6 cellular contexts compared by ENCODE assay signal in the genomic region with DNA sequence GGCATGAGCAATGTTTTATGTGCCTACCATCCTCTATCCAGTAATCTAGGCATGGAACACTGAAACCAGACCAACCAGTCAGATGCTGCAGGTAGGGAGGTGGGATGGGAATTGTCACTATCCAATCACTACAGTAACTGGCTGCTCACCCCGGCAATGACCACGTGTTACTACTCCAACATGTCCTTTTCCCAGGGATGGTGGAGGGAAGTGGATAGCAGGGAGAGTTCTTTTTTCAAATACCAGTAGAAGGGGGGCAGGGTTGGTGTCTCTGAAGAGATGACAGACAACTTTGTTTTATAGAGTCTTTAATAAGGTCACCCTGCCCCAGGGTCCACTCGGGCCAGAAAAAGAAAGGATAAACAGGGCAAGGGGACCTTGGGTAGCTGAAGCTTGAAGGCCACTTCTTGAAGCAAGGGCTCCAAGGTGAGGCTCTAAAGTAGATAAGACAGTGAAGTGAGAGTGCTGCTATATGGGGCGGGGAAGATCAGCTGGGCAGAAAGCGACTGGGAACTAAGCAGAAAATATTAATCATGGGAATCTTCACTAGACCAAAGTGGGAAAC. TPM values are rescaled to one million over a fixed set of nuclear protein-coding genes. Genes with fewer than 3 reads are reported as not detected.
DNase-seq lines count a peak whose midpoint lies in the region; ATAC-seq, FAIRE-seq and TF ChIP-seq lines count a peak whose summit lies in the region.

No MANE protein-coding gene starts in this region.

- no peak overlapping the region for H3K4me3 ChIP-seq in A549

- TF ChIP-seq EP300 in A549 (IDR thresholded peaks at IDR 0.05): no peak

- no peak for TF ChIP-seq CTCF in A549 (IDR thresholded peaks at IDR 0.05)

- POLR2A ChIA-PET in A549 (lab: Yijun Ruan, JAX): interaction anchor here (0.5 to 3.7 kb wide), 8 partner anchors 10 to 230 kb away, joined by 3 to 36 read pairs (median 6); a partner anchor contains a TSS

- H3K4me2 ChIP-seq in A549: peak overlapping the region; percentile 97

- no peak for FAIRE-seq in A549 (lab: Jason Lieb, UNC)

- CTCF ChIA-PET in A549 (lab: Yijun Ruan, JAX): interaction anchor here (0.9 to 4.3 kb wide), 15 partner anchors 8 to 115 kb away, joined by 3 to 24 read pairs (median 11); a partner anchor contains a TSS

- H3K4me1 ChIP-seq in A549: peaks cover 37% of the 10 kb centered on the region

- TF ChIP-seq RAD21 in A549 (conservative IDR thresholded peaks at IDR 0.05 in 1 of 2, IDR thresholded peaks at IDR 0.05 in 1 of 2): no peak

- H3K27ac ChIP-seq in A549: peak overlapping the region; percentile 84 to 92

- ATAC-seq in A549 (peak; percentile 13 to 25; a peak in 3 of 6 replicates), SK-N-SH treated with all-trans-retinoic acid at 6 μM for 48 hours (peak; percentile 10), GM21529 (IDR thresholded peaks at IDR 0.05; ENCODE audit: unreplicated experiment) (no peak)

- DNase-seq in A549 (ENCODE audit: low read depth in 1 of 2, low spot score in 1 of 2) (no peak), iPS-NIHi7 (ENCODE audit: extremely low spot score) (peak; percentile 30), DMS 273 treated with DMSO at 0.1 percent for 48 hours (lab: John Stamatoyannopoulos, UW) (no peak), midbrain (lab: John Stamatoyannopoulos, UW) (no peak)

- no peaks in the 10 kb centered on the region for H3K9me3 ChIP-seq in A549

- 53% methylated on average over 5 of the region's 5 CpGs for WGBS in A549 (ENCODE audit: missing lambda C conversion rate)

- no peak for TF ChIP-seq POLR2A in A549 (IDR thresholded peaks at IDR 0.05; ENCODE audit: low read length)

TF ChIP-seq in A549, 52 proteins besides CTCF, POLR2A, EP300 and RAD21:
- TF ChIP-seq ZNF302 (CRISPR knock-in tag; IDR thresholded peaks at IDR 0.05) (no peak), HDAC2 (IDR thresholded peaks at IDR 0.05) (no peak), EHMT2 (IDR thresholded peaks at IDR 0.05; ENCODE audit: low read depth) (no peak), CEBPB (IDR thresholded peaks at IDR 0.05) (no peak), ZFP36 (IDR thresholded peaks at IDR 0.05; ENCODE audit: borderline replicate concordance, partially characterized antibody) (no peak), CHD2 (IDR thresholded peaks at IDR 0.05; ENCODE audit: low read length, partially characterized antibody) (no peak), FOSL2 (IDR thresholded peaks at IDR 0.05) (no peak), FOSL2 (CRISPR knock-in tag; IDR thresholded peaks at IDR 0.05) (no peak), GATA3 (IDR thresholded peaks at IDR 0.05; ENCODE audit: borderline replicate concordance) (no peak), RCOR1 (IDR thresholded peaks at IDR 0.05; ENCODE audit: low read depth, low read length) (no peak), MYC (IDR thresholded peaks at IDR 0.05; ENCODE audit: borderline replicate concordance, low read length) (no peak)
- TF ChIP-seq, protein P1, sequence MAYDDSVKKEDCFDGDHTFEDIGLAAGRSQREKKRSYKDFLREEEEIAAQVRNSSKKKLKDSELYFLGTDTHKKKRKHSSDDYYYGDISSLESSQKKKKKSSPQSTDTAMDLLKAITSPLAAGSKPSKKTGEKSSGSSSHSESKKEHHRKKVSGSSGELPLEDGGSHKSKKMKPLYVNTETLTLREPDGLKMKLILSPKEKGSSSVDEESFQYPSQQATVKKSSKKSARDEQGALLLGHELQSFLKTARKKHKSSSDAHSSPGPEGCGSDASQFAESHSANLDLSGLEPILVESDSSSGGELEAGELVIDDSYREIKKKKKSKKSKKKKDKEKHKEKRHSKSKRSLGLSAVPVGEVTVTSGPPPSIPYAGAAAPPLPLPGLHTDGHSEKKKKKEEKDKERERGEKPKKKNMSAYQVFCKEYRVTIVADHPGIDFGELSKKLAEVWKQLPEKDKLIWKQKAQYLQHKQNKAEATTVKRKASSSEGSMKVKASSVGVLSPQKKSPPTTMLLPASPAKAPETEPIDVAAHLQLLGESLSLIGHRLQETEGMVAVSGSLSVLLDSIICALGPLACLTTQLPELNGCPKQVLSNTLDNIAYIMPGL (CRISPR knock-in tag; IDR thresholded peaks at IDR 0.05; ENCODE audit: borderline replicate concordance): no peak

TF ChIP-seq in SK-N-SH treated with all-trans-retinoic acid at 6 μM for 48 hours, 23 proteins besides CTCF, POLR2A, EP300 and RAD21 (continues in another document):
- TF ChIP-seq ZFP30 (CRISPR knock-in tag; IDR thresholded peaks at IDR 0.05): no peak
- TF ChIP-seq GLIS3 (CRISPR knock-in tag; IDR thresholded peaks at IDR 0.05): no peak
- TF ChIP-seq, protein P2, sequence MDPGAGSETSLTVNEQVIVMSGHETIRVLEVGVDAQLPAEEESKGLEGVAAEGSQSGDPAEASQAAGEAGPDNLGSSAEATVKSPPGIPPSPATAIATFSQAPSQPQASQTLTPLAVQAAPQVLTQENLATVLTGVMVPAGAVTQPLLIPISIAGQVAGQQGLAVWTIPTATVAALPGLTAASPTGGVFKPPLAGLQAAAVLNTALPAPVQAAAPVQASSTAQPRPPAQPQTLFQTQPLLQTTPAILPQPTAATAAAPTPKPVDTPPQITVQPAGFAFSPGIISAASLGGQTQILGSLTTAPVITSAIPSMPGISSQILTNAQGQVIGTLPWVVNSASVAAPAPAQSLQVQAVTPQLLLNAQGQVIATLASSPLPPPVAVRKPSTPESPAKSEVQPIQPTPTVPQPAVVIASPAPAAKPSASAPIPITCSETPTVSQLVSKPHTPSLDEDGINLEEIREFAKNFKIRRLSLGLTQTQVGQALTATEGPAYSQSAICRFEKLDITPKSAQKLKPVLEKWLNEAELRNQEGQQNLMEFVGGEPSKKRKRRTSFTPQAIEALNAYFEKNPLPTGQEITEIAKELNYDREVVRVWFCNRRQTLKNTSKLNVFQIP (CRISPR knock-in tag; IDR thresholded peaks at IDR 0.05; ENCODE audit: borderline replicate concordance, low read depth): no peak
- TF ChIP-seq TOX (CRISPR knock-in tag; IDR thresholded peaks at IDR 0.05; ENCODE audit: borderline replicate concordance): no peak
- TF ChIP-seq TCF4 (CRISPR knock-in tag; IDR thresholded peaks at IDR 0.05; ENCODE audit: borderline replicate concordance): no peak
- TF ChIP-seq ZNF70 (CRISPR knock-in tag; IDR thresholded peaks at IDR 0.05): no peak
- TF ChIP-seq ZFP3 (CRISPR knock-in tag; IDR thresholded peaks at IDR 0.05): no peak
- TF ChIP-seq ESRRG (CRISPR knock-in tag; IDR thresholded peaks at IDR 0.05): no peak
- no peak for TF ChIP-seq PPARA (CRISPR knock-in tag; IDR thresholded peaks at IDR 0.05; ENCODE audit: borderline replicate concordance)
- TF ChIP-seq, protein P3, sequence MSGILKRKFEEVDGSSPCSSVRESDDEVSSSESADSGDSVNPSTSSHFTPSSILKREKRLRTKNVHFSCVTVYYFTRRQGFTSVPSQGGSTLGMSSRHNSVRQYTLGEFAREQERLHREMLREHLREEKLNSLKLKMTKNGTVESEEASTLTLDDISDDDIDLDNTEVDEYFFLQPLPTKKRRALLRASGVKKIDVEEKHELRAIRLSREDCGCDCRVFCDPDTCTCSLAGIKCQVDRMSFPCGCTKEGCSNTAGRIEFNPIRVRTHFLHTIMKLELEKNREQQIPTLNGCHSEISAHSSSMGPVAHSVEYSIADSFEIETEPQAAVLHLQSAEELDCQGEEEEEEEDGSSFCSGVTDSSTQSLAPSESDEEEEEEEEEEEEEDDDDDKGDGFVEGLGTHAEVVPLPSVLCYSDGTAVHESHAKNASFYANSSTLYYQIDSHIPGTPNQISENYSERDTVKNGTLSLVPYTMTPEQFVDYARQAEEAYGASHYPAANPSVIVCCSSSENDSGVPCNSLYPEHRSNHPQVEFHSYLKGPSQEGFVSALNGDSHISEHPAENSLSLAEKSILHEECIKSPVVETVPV (CRISPR knock-in tag; IDR thresholded peaks at IDR 0.05): no peak
- TF ChIP-seq ZNF565 (CRISPR knock-in tag; conservative IDR thresholded peaks at IDR 0.05; ENCODE audit: low read depth): no peak
- TF ChIP-seq BACH2 (CRISPR knock-in tag; IDR thresholded peaks at IDR 0.05; ENCODE audit: borderline replicate concordance): no peak
- no peak for TF ChIP-seq ZNF8 (CRISPR knock-in tag; IDR thresholded peaks at IDR 0.05)
- no peak for TF ChIP-seq RARB (CRISPR knock-in tag; IDR thresholded peaks at IDR 0.05)
- TF ChIP-seq ZC3H10 (CRISPR knock-in tag; IDR thresholded peaks at IDR 0.05): no peak

RNA-seq across cellular contexts. Expression of a gene that starts 14.7 kb away (rescaled TPM):
- polyA plus RNA-seq in A549 (2011; rRNA removed) (4.8 and 4.9 TPM in 2 replicates), A549 (2017; fragmentation: RNase III; extraction: RNeasy Plus Mini Kit Qiagen cat#74134 plus additional on column Dnase treatment) (5.0 to 5.3 TPM (median 5.1 TPM) in 3 replicates)
- 13.4 and 15.7 TPM in 2 replicates for polyA plus RNA-seq in A549 (2012; cell fraction: cytosol; rRNA removed)
- polyA plus RNA-seq in A549 (2012; cell fraction: nucleus; rRNA removed): 158 and 162 TPM in 2 replicates
- 3.9 and 8.1 TPM in 2 replicates for polyA minus RNA-seq in A549 (2011; rRNA and poly(A)+ RNA removed)

RNA-seq across cellular contexts. Expression of a gene that starts 22.9 kb away (rescaled TPM):
- polyA plus RNA-seq in A549 (2011; rRNA removed) (126 and 140 TPM in 2 replicates), A549 (2017; fragmentation: RNase III; extraction: RNeasy Plus Mini Kit Qiagen cat#74134 plus additional on column Dnase treatment) (144 to 150 TPM (median 147 TPM) in 3 replicates)
- polyA plus RNA-seq in A549 (2012; cell fraction: cytosol; rRNA removed): 82.3 and 85.6 TPM in 2 replicates
- polyA plus RNA-seq in A549 (2012; cell fraction: nucleus; rRNA removed): 244 and 317 TPM in 2 replicates
- polyA minus RNA-seq in A549 (2011; rRNA and poly(A)+ RNA removed): 106 and 121 TPM in 2 replicates

RNA-seq across cellular contexts. Expression of a gene that starts 23.2 kb away (rescaled TPM):
- polyA plus RNA-seq in A549 (2011; rRNA removed) (82.5 and 107 TPM in 2 replicates), A549 (2017; fragmentation: RNase III; extraction: RNeasy Plus Mini Kit Qiagen cat#74134 plus additional on column Dnase treatment) (94.8 to 102 TPM (median 99.2 TPM) in 3 replicates)
- polyA plus RNA-seq in A549 (2012; cell fraction: cytosol; rRNA removed): 53.1 and 63.1 TPM in 2 replicates
- polyA plus RNA-seq in A549 (2012; cell fraction: nucleus; rRNA removed): 21.8 and 29.1 TPM in 2 replicates
- 69.8 and 95.8 TPM in 2 replicates for polyA minus RNA-seq in A549 (2011; rRNA and poly(A)+ RNA removed)

RNA-seq across cellular contexts. Expression of a gene that starts 30.0 kb away (rescaled TPM):
- polyA plus RNA-seq in A549 (2011; rRNA removed): not detected in 2 replicates
- polyA plus RNA-seq in A549 (2012; cell fraction: cytosol; rRNA removed): not detected in 2 replicates
- not detected in 2 replicates for polyA plus RNA-seq in A549 (2012; cell fraction: nucleus; rRNA removed)
- not detected in 3 replicates for polyA plus RNA-seq in A549 (2017; fragmentation: RNase III; extraction: RNeasy Plus Mini Kit Qiagen cat#74134 plus additional on column Dnase treatment)
- polyA minus RNA-seq in A549 (2011; rRNA and poly(A)+ RNA removed): not detected in 2 replicates

RNA-seq across cellular contexts. Expression of a gene that starts 32.7 kb away (rescaled TPM):
- polyA plus RNA-seq in A549 (2011; rRNA removed) (0.03 TPM in 1 of 2 replicates, not detected in the other), A549 (2017; fragmentation: RNase III; extraction: RNeasy Plus Mini Kit Qiagen cat#74134 plus additional on column Dnase treatment) (not detected in 3 replicates)
- not detected in 2 replicates for polyA plus RNA-seq in A549 (2012; cell fraction: cytosol; rRNA removed)
- not detected in 2 replicates for polyA plus RNA-seq in A549 (2012; cell fraction: nucleus; rRNA removed)
- not detected in 2 replicates for polyA minus RNA-seq in A549 (2011; rRNA and poly(A)+ RNA removed)
